9 cellular contexts compared by ENCODE assay signal in genomic region chr17:5237541-5238016, GRCh38. TPM values are rescaled to one million over a fixed set of nuclear protein-coding genes. Genes with fewer than 3 reads are reported as not detected.
DNase-seq lines count a peak whose midpoint lies in the region; ATAC-seq and TF ChIP-seq lines count a peak whose summit lies in the region.
"Had no signal": no experiment of that assay in that cellular context is flagged by ENCODE, and none has a peak within 500 bp of the region (broad histone marks: within the 10 kb centered on the region; RNA-seq: fewer than 3 reads in every experiment).

No MANE protein-coding gene starts in this region.

- peaks cover 2% of the 10 kb centered on the region for H3K36me3 Mint-ChIP-seq in activated B cell treated with CpG ODN at 0.5 μM for 24 hours (ENCODE audit: low read depth)
- H3K36me3 Mint-ChIP-seq in osteocyte (ENCODE audit: unreplicated experiment) = peaks cover 2% of the 10 kb centered on the region

- no peaks in the 10 kb centered on the region for H3K27me3 Mint-ChIP-seq in activated B cell treated with CpG ODN at 0.5 μM for 24 hours
- H3K27me3 Mint-ChIP-seq in osteocyte (ENCODE audit: unreplicated experiment) = no peaks in the 10 kb centered on the region

- no peak overlapping the region for H3K9ac ChIP-seq in BLaER1 treated with 17β-estradiol and CSF1 and Interleukin-3, amounts not matched to agents 10 nM and 100 nM
- H3K9ac ChIP-seq in fibroblast of lung (ENCODE audit: insufficient read depth, low read length) = no peak overlapping the region

- peak overlapping the region; percentile 10 to 65 (median 45) for H3K4me2 ChIP-seq in BLaER1 treated with 17β-estradiol and CSF1 and Interleukin-3, amounts not matched to agents 10 nM and 100 nM
- no peak overlapping the region for H3K4me2 ChIP-seq in fibroblast of lung (ENCODE audit: extremely low read depth, insufficient read depth, low read length)

- H3K4me3 Mint-ChIP-seq in activated B cell treated with CpG ODN at 0.5 μM for 24 hours (peak overlapping the region; percentile 36), osteocyte (ENCODE audit: unreplicated experiment) (no peak overlapping the region)
- H3K4me3 Mint-ChIP-seq: T-helper 1 cell treated with Interleukin-12 subunit alpha and Interleukin-12 subunit beta and Interleukin-4 antibody, amounts not matched to agents 30 μg/mL and 1 μg/mL, for 36 hours had no signal

- H2AFZ ChIP-seq in fibroblast of lung (ENCODE audit: low read length) = no peak overlapping the region

- H3K4me1 Mint-ChIP-seq in activated B cell treated with CpG ODN at 0.5 μM for 24 hours = peaks cover 78% of the 10 kb centered on the region
- no peaks in the 10 kb centered on the region for H3K4me1 Mint-ChIP-seq in osteocyte (ENCODE audit: unreplicated experiment)

- H4K20me1 ChIP-seq in BLaER1 treated with 17β-estradiol and CSF1 and Interleukin-3, amounts not matched to agents 10 nM and 100 nM = no peaks in the 10 kb centered on the region; a peak in 1 of 22 replicates
- H4K20me1 ChIP-seq in fibroblast of lung (ENCODE audit: control insufficient read depth, extremely low read depth, insufficient read depth, low read length) = no peaks in the 10 kb centered on the region

- DNase-seq in NCI-H1105 treated with DMSO at 0.1 percent for 48 hours (lab: John Stamatoyannopoulos, UW) = peak; percentile 9
- DNase-seq in activated B cell treated with CpG ODN at 0.5 μM for 24 hours = no peak
- peak; percentile 30 to 45 for DNase-seq in fibroblast of lung (ENCODE audit: low read depth in 2 of 2)
- no peak for DNase-seq in osteocyte (ENCODE audit: extremely low spot score, unreplicated experiment)
- DNase-seq in NCI-H2171 treated with DMSO at 0.1 percent for 48 hours (lab: John Stamatoyannopoulos, UW) = no peak

- no peak overlapping the region for H3K4me3 ChIP-seq in BLaER1 treated with 17β-estradiol and CSF1 and Interleukin-3, amounts not matched to agents 10 nM and 100 nM
- H3K4me3 ChIP-seq in fibroblast of lung (replicated peaks in 1 of 4; ENCODE audit: control extremely low read depth in 1 of 4, insufficient read depth in 1 of 4, low read depth in 3 of 4, low read length in 4 of 4) = no peak overlapping the region

- peak overlapping the region in 1 of 11 experiments; percentile 12; a peak in 2 of 22 replicates for H3K27ac ChIP-seq in BLaER1 treated with 17β-estradiol and CSF1 and Interleukin-3, amounts not matched to agents 10 nM and 100 nM
- no peak overlapping the region for H3K27ac ChIP-seq in fibroblast of lung (ENCODE audit: insufficient read depth, low read length)

- H3K4me1 ChIP-seq in BLaER1 treated with 17β-estradiol and CSF1 and Interleukin-3, amounts not matched to agents 10 nM and 100 nM = peaks cover 43 to 64% (median 54%) of the 10 kb centered on the region in 10 experiments
- no peaks in the 10 kb centered on the region for H3K4me1 ChIP-seq in fibroblast of lung (ENCODE audit: control insufficient read depth, extremely low read depth, insufficient read depth, low read length)

- ATAC-seq in GM18873 (IDR thresholded peaks at IDR 0.05; ENCODE audit: low FRiP score, unreplicated experiment) = peak; percentile 36
- ATAC-seq in activated B cell treated with CpG ODN at 0.5 μM for 24 hours (ENCODE audit: low read depth) = peak; percentile 18
- no peak for ATAC-seq in HG02588 (IDR thresholded peaks at IDR 0.05; ENCODE audit: unreplicated experiment)

- POLR2A ChIA-PET in activated B cell treated with CpG ODN at 0.5 μM for 24 hours (lab: Charles Lee) = interaction anchor here (0.6 to 4.6 kb wide), 10 partner anchors 10 to 158 kb away, joined by 3 to 39 read pairs (median 6); partner anchors contain the start of gene ZNF594

- peaks cover 0 to 9% (median 0%) of the 10 kb centered on the region in 11 experiments; a peak in 2 of 22 replicates for H3K9me3 ChIP-seq in BLaER1 treated with 17β-estradiol and CSF1 and Interleukin-3, amounts not matched to agents 10 nM and 100 nM (replicated peaks in 1 of 11)
- no peaks in the 10 kb centered on the region for H3K9me3 ChIP-seq in fibroblast of lung (ENCODE audit: control insufficient read depth, insufficient read depth, low read depth, low read length)

- CTCF ChIA-PET in activated B cell treated with CpG ODN at 0.5 μM for 24 hours (lab: Charles Lee) = interaction anchor here (0.6 to 6.2 kb wide), 11 partner anchors 11 to 150 kb away, joined by 3 to 127 read pairs (median 5); partner anchors contain the start of gene ZNF594

- no peaks in the 10 kb centered on the region for H3K79me2 ChIP-seq in fibroblast of lung (ENCODE audit: control insufficient read depth, insufficient read depth, low read length)

- intact Hi-C loops in activated B cell treated with CpG ODN at 0.5 μM for 24 hours (cut with micrococcal nuclease) = loop anchor here (1.0 to 5.0 kb wide), 4 partner anchors 16 to 205 kb away; no protein-coding TSS in a partner anchor

- H3K27ac Mint-ChIP-seq in activated B cell treated with CpG ODN at 0.5 μM for 24 hours (peak overlapping the region; percentile 98), osteocyte (ENCODE audit: unreplicated experiment) (no peak overlapping the region)

- no peaks in the 10 kb centered on the region for H3K27me3 ChIP-seq in BLaER1 treated with 17β-estradiol and CSF1 and Interleukin-3, amounts not matched to agents 10 nM and 100 nM
- no peaks in the 10 kb centered on the region for H3K27me3 ChIP-seq in fibroblast of lung (ENCODE audit: control insufficient read depth, insufficient read depth, low read length)

- H3K9me3 Mint-ChIP-seq in activated B cell treated with CpG ODN at 0.5 μM for 24 hours (no peaks in the 10 kb centered on the region), osteocyte (ENCODE audit: unreplicated experiment) (no peaks in the 10 kb centered on the region)
- H3K9me3 Mint-ChIP-seq: T-helper 1 cell treated with Interleukin-12 subunit alpha and Interleukin-12 subunit beta and Interleukin-4 antibody, amounts not matched to agents 30 μg/mL and 1 μg/mL, for 36 hours had no signal

- H3K36me3 ChIP-seq in BLaER1 treated with 17β-estradiol and CSF1 and Interleukin-3, amounts not matched to agents 10 nM and 100 nM = no peaks in the 10 kb centered on the region
- no peaks in the 10 kb centered on the region for H3K36me3 ChIP-seq in fibroblast of lung (ENCODE audit: control insufficient read depth, insufficient read depth, low read length)

- TF ChIP-seq CTCF in activated B cell treated with CpG ODN at 0.5 μM for 24 hours (IDR thresholded peaks at IDR 0.05) (no peak), fibroblast of lung (conservative IDR thresholded peaks at IDR 0.05 in 1 of 2, IDR thresholded peaks at IDR 0.05 in 1 of 2; ENCODE audit: low read depth in 1 of 2, low read length in 2 of 2) (peak; percentile 51 to 62), osteocyte (IDR thresholded peaks at IDR 0.05) (peak; percentile 51)

RNA-seq across cellular contexts. Expression of gene SCIMP, which starts 2.9 kb away (rescaled TPM):
- total RNA-seq in activated B cell treated with CpG ODN at 0.5 μM for 24 hours (23.4 and 24.5 TPM in 2 replicates), fibroblast of lung (not detected in 2 replicates), osteocyte (not detected in 2 replicates)
- polyA plus RNA-seq in fibroblast of lung = not detected in 2 replicates
- polyA plus RNA-seq in fibroblast of lung (2012) = not detected in 2 replicates
- polyA minus RNA-seq in fibroblast of lung (ENCODE audit: low replicate concordance) = 0.11 TPM in 1 of 2 replicates, not detected in the other

RNA-seq across cellular contexts. Expression of gene RABEP1, which starts 44.5 kb away (rescaled TPM):
- 63.5 and 67.5 TPM in 2 replicates for total RNA-seq in activated B cell treated with CpG ODN at 0.5 μM for 24 hours
- 46.5 and 64.4 TPM in 2 replicates for total RNA-seq in fibroblast of lung
- polyA plus RNA-seq in fibroblast of lung = 33.6 and 46.3 TPM in 2 replicates
- polyA plus RNA-seq in fibroblast of lung (2012) = 32.0 and 38.7 TPM in 2 replicates
- polyA minus RNA-seq in fibroblast of lung (ENCODE audit: low replicate concordance) = 17.6 and 31.6 TPM in 2 replicates
- 50.1 and 57.7 TPM in 2 replicates for total RNA-seq in osteocyte

RNA-seq across cellular contexts. Expression of gene ZNF594, which starts 45.9 kb away (rescaled TPM):
- total RNA-seq in activated B cell treated with CpG ODN at 0.5 μM for 24 hours (20.4 and 26.8 TPM in 2 replicates), fibroblast of lung (7.7 and 8.3 TPM in 2 replicates), osteocyte (9.2 and 10.4 TPM in 2 replicates)
- polyA plus RNA-seq in fibroblast of lung = 1.7 and 2.9 TPM in 2 replicates
- polyA plus RNA-seq in fibroblast of lung (2012) = 1.3 and 2.6 TPM in 2 replicates
- 0.63 and 0.74 TPM in 2 replicates for polyA minus RNA-seq in fibroblast of lung (ENCODE audit: low replicate concordance)

Comparison
In these comparisons a context has a peak if more than half of its experiments do, and no peak if none do; other contexts are left out.
1. DNase-seq: peak in NCI-H1105 treated with DMSO at 0.1 percent for 48 hours (single experiment) and fibroblast of lung (2 of 2); none in activated B cell treated with CpG ODN at 0.5 μM for 24 hours (single experiment), osteocyte (single experiment) and NCI-H2171 treated with DMSO at 0.1 percent for 48 hours (single experiment).
2. RNA of gene SCIMP, which starts 2.9 kb away (total RNA-seq): 23.4 to 24.5 TPM in activated B cell treated with CpG ODN at 0.5 μM for 24 hours; not detected in fibroblast of lung and not detected in osteocyte; every median in the first group is over 10 times any median in the second.